ENCODE assay signal across 2 cellular contexts in genomic region chr2:173651891-173652290, GRCh38.
A peak's percentile ranks its signal among the peaks of the same experiment; 100 is the strongest.
TF ChIP-seq lines count a peak whose summit lies in the region.

No MANE protein-coding gene starts in this region.

TF ChIP-seq in HEK293, 187 proteins besides CTCF, POLR2A, EP300 and RAD21 (continued from another document):
- TF ChIP-seq ZNF398 (tag by site-specific recombination; IDR thresholded peaks at IDR 0.05) (no peak), ZNF146 (tag by site-specific recombination; IDR thresholded peaks at IDR 0.05) (peak; percentile 83), ZFP37 (tag by site-specific recombination; IDR thresholded peaks at IDR 0.05) (no peak), ZNF433 (tag by site-specific recombination; IDR thresholded peaks at IDR 0.05; ENCODE audit: low read depth) (no peak), ZNF596 (tag by site-specific recombination; IDR thresholded peaks at IDR 0.05) (no peak)

TF ChIP-seq in SK-N-SH, 30 proteins besides CTCF, POLR2A, EP300 and RAD21 (continued from another document):
- no peak for TF ChIP-seq USF2 (IDR thresholded peaks at IDR 0.05; ENCODE audit: borderline replicate concordance, low read depth, low read length)
- TF ChIP-seq POLR2AphosphoS5 (IDR thresholded peaks at IDR 0.05; ENCODE audit: low read depth, low read length), result no peak
- TF ChIP-seq RXRA (IDR thresholded peaks at IDR 0.05; ENCODE audit: borderline replicate concordance, low read depth), result no peak
- TF ChIP-seq ZBTB33 (IDR thresholded peaks at IDR 0.05; ENCODE audit: borderline replicate concordance, low read depth), result no peak
- TF ChIP-seq SIN3A (IDR thresholded peaks at IDR 0.05; ENCODE audit: borderline replicate concordance, low read depth, low read length), result no peak
- TF ChIP-seq, protein P1, sequence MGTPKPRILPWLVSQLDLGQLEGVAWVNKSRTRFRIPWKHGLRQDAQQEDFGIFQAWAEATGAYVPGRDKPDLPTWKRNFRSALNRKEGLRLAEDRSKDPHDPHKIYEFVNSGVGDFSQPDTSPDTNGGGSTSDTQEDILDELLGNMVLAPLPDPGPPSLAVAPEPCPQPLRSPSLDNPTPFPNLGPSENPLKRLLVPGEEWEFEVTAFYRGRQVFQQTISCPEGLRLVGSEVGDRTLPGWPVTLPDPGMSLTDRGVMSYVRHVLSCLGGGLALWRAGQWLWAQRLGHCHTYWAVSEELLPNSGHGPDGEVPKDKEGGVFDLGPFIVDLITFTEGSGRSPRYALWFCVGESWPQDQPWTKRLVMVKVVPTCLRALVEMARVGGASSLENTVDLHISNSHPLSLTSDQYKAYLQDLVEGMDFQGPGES (IDR thresholded peaks at IDR 0.05; ENCODE audit: low read depth, low read length), result no peak
- no peak for TF ChIP-seq TEAD4 (IDR thresholded peaks at IDR 0.05; ENCODE audit: borderline replicate concordance, insufficient read depth)
- TF ChIP-seq, protein P2, sequence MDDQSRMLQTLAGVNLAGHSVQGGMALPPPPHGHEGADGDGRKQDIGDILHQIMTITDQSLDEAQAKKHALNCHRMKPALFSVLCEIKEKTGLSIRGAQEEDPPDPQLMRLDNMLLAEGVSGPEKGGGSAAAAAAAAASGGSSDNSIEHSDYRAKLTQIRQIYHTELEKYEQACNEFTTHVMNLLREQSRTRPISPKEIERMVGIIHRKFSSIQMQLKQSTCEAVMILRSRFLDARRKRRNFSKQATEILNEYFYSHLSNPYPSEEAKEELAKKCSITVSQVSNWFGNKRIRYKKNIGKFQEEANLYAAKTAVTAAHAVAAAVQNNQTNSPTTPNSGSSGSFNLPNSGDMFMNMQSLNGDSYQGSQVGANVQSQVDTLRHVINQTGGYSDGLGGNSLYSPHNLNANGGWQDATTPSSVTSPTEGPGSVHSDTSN (IDR thresholded peaks at IDR 0.05), result no peak
- TF ChIP-seq USF1 (IDR thresholded peaks at IDR 0.05; ENCODE audit: borderline replicate concordance, low read depth), result no peak
- TF ChIP-seq GABPA (IDR thresholded peaks at IDR 0.05; ENCODE audit: low read depth), result no peak
- no peak for TF ChIP-seq SMC3 (IDR thresholded peaks at IDR 0.05; ENCODE audit: low read depth, low read length)
- TF ChIP-seq CHD2 (IDR thresholded peaks at IDR 0.05; ENCODE audit: low read length, partially characterized antibody), result no peak
- TF ChIP-seq EZH2phosphoT487 (IDR thresholded peaks at IDR 0.05; ENCODE audit: borderline replicate concordance, low read depth), result no peak
